ENCODE assay signal across 1 cellular context in genomic region chr13:108214511-108215383, GRCh38.
TF ChIP-seq lines count a peak whose summit lies in the region.

No MANE protein-coding gene starts in this region.

TF ChIP-seq in HEK293, 187 proteins besides CTCF, POLR2A, EP300 and RAD21 (continued from another document):
- no peak for TF ChIP-seq ZSCAN4 (tag by site-specific recombination; IDR thresholded peaks at IDR 0.05)
- no peak for TF ChIP-seq ZBTB10 (tag by site-specific recombination; IDR thresholded peaks at IDR 0.05)
- no peak for TF ChIP-seq ZNF324 (tag by site-specific recombination; IDR thresholded peaks at IDR 0.05)
- TF ChIP-seq PRDM10 (tag by site-specific recombination; IDR thresholded peaks at IDR 0.05), result no peak
- no peak for TF ChIP-seq ZBTB49 (tag by site-specific recombination; IDR thresholded peaks at IDR 0.05; ENCODE audit: low read depth)
- no peak for TF ChIP-seq ZNF280D (tag by site-specific recombination; IDR thresholded peaks at IDR 0.05)
